1 cellular context compared by ENCODE assay signal in the genomic region with DNA sequence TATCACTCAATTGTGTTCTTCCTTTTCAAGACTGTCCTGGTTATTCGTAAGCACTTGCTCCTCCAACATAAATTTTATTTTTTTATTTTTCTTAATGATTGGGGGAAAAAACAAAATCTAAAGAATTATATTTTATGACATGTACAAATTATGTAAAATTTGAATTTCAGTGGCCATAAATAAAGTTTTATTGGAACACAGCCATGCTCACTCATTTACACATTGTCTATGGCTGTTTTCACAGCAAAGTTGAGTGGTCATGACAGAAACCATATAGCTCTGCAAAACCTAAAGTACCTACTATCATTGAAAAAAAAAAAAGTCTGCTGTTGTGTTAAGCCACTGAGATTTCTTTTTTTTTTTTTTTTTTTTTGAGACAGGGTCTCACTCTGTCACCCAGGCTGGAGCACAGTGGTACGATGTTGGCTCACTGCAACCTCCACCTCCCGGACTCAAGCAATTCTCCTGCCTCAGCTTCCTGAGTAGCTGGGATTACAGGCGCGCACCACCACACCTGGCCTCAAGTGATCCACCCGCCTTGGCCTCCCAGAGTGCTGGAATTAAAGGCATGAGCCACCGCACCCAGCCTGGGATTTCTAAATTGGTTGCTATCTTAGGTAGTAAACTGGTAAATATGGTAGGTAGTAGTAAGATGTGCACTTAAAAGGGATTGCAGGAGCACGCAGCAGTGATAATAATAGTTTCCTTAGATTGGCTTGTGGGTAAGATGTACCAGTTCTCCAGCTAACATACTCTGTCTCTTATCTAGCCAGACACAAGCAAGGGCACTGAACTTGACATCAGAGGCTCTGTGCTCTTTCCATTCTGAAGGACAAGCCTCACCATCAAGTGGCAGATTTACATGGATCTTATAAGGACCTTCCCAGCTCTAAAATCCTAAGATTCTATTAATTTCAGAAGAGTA.
TF ChIP-seq lines count a peak whose summit lies in the region.

No MANE protein-coding gene starts in this region.

TF ChIP-seq in WTC11, 78 proteins besides CTCF, POLR2A, EP300 and RAD21 (continued from another document):
- TF ChIP-seq, protein P1, sequence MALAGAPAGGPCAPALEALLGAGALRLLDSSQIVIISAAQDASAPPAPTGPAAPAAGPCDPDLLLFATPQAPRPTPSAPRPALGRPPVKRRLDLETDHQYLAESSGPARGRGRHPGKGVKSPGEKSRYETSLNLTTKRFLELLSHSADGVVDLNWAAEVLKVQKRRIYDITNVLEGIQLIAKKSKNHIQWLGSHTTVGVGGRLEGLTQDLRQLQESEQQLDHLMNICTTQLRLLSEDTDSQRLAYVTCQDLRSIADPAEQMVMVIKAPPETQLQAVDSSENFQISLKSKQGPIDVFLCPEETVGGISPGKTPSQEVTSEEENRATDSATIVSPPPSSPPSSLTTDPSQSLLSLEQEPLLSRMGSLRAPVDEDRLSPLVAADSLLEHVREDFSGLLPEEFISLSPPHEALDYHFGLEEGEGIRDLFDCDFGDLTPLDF (CRISPR knock-in tag; IDR thresholded peaks at IDR 0.05), result no peak
- TF ChIP-seq, protein P2, sequence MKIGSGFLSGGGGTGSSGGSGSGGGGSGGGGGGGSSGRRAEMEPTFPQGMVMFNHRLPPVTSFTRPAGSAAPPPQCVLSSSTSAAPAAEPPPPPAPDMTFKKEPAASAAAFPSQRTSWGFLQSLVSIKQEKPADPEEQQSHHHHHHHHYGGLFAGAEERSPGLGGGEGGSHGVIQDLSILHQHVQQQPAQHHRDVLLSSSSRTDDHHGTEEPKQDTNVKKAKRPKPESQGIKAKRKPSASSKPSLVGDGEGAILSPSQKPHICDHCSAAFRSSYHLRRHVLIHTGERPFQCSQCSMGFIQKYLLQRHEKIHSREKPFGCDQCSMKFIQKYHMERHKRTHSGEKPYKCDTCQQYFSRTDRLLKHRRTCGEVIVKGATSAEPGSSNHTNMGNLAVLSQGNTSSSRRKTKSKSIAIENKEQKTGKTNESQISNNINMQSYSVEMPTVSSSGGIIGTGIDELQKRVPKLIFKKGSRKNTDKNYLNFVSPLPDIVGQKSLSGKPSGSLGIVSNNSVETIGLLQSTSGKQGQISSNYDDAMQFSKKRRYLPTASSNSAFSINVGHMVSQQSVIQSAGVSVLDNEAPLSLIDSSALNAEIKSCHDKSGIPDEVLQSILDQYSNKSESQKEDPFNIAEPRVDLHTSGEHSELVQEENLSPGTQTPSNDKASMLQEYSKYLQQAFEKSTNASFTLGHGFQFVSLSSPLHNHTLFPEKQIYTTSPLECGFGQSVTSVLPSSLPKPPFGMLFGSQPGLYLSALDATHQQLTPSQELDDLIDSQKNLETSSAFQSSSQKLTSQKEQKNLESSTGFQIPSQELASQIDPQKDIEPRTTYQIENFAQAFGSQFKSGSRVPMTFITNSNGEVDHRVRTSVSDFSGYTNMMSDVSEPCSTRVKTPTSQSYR (CRISPR knock-in tag; IDR thresholded peaks at IDR 0.05), result no peak
- TF ChIP-seq ETV6 (CRISPR knock-in tag; IDR thresholded peaks at IDR 0.05) (no peak), NR1H2 (CRISPR knock-in tag; IDR thresholded peaks at IDR 0.05) (no peak), GABPB1 (CRISPR knock-in tag; IDR thresholded peaks at IDR 0.05) (no peak), ZNF121 (CRISPR knock-in tag; IDR thresholded peaks at IDR 0.05) (no peak)
